ENCODE assay signal across 14 cellular contexts in the genomic region with DNA sequence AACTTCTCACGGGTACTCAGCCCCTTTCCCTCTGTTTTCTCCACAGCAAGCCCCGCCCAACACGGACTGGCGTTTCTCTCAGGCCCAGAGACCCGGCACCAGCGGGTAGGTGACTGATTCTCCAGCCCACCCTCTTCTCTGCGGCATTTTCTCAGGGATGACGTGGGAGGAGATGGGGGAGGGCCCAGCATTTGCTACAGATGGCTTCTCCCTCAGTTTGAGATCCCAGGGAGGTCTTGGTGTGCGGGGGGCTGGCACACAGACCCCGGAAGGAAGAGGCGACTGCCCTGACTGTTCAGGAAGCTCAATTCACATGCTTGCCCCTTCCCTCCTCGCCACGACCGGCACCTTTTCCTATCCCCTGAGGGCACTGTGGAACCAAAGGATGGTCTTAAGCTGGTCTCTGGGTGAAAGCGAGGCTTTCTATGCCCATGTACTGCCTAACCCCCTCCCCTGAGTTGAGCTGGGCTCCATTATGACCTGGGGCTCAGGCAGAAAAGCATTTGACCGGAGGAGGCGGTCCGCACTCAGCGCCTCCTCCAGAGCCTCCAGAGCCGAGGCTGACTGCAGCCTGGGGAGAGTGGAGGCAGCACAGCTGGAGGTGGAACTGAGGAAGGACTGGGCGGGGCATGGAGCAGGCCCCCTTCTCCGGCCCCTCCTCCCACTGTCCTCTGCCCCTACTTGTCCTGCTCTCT. TPM values are rescaled to one million over a fixed set of nuclear protein-coding genes. Genes with fewer than 3 reads are reported as not detected.
DNase-seq lines count a peak whose midpoint lies in the region; ATAC-seq lines count a peak whose summit lies in the region.
"Had no signal": no experiment of that assay in that cellular context is flagged by ENCODE, and none has a peak within 500 bp of the region (broad histone marks: within the 10 kb centered on the region; RNA-seq: fewer than 3 reads in every experiment).

No MANE protein-coding gene starts in this region.

- H3K27ac Mint-ChIP-seq in activated CD8-positive, alpha-beta memory T cell treated with anti-CD3 and anti-CD28 coated beads, Interleukin-2, amount 10 ng/mL, durations not matched to agents 7 days and 5 days = no peak overlapping the region
- H3K27ac Mint-ChIP-seq: dendritic cell treated with granulocyte-macrophage colony-stimulating factor and Interleukin-4, amounts not matched to agents 40 ng/mL and 50 ng/mL, for 4 days had no signal

- H3K36me3 ChIP-seq in iPS DF 6.9 (ENCODE audit: control insufficient read depth, insufficient read depth, low read length) = no peaks in the 10 kb centered on the region; the same call in 1 of the 2 replicates

- no CpG with 5 or more reads among the region's 22 CpGs for WGBS in iPS DF 6.9 (ENCODE audit: insufficient coverage, insufficient read length)

- peaks cover 3% of the 10 kb centered on the region for H3K4me1 Mint-ChIP-seq in activated CD8-positive, alpha-beta memory T cell treated with anti-CD3 and anti-CD28 coated beads, Interleukin-2, amount 10 ng/mL, durations not matched to agents 7 days and 5 days

- peaks cover 2% of the 10 kb centered on the region for H3K36me3 Mint-ChIP-seq in activated CD8-positive, alpha-beta memory T cell treated with anti-CD3 and anti-CD28 coated beads, Interleukin-2, amount 10 ng/mL, durations not matched to agents 7 days and 5 days

- no peaks in the 10 kb centered on the region for H3K9me3 ChIP-seq in iPS DF 6.9 (ENCODE audit: control insufficient read depth, insufficient read depth, low read length)

- peak; percentile 80 for DNase-seq in ELF-1 (ENCODE audit: low read depth, low spot score)
- no peak for DNase-seq in iPS DF 6.9 (ENCODE audit: low read depth, low spot score)
- DNase-seq in posterior cingulate gyrus = peak in 6 of 10 donors; percentile 52 to 93 (median 77)
- DNase-seq in NCI-H82 treated with DMSO at 0.1 percent for 48 hours (lab: John Stamatoyannopoulos, UW; ENCODE audit: unreplicated experiment) = no peak
- DNase-seq in activated CD8-positive, alpha-beta memory T cell treated with anti-CD3 and anti-CD28 coated beads, Interleukin-2, amount 10 ng/mL, durations not matched to agents 7 days and 5 days = no peak
- no peak for DNase-seq in NK-92 (lab: John Stamatoyannopoulos, UW; ENCODE audit: unreplicated experiment)
- no peak for DNase-seq in hepatic stellate cell (ENCODE audit: low spot score)
- DNase-seq: activated gamma-delta T cell treated with Interleukin-2 at 50 U/mL for 16 hours, EL, NCI-H1417 treated with DMSO at 0.1 percent for 48 hours had no signal

- CTCF ChIA-PET in activated CD8-positive, alpha-beta memory T cell treated with anti-CD3 and anti-CD28 coated beads, Interleukin-2, amount 10 ng/mL, durations not matched to agents 7 days and 5 days (lab: Charles Lee) = interaction anchor here (1.5 kb wide), 1 partner anchor 74 kb away, joined by 4 read pairs; a partner anchor contains a TSS

- peaks cover 77% of the 10 kb centered on the region for H3K27me3 Mint-ChIP-seq in activated CD8-positive, alpha-beta memory T cell treated with anti-CD3 and anti-CD28 coated beads, Interleukin-2, amount 10 ng/mL, durations not matched to agents 7 days and 5 days

- peaks cover 17% of the 10 kb centered on the region; the same call in 1 of the 2 replicates for H3K27me3 ChIP-seq in iPS DF 6.9 (ENCODE audit: control insufficient read depth, insufficient read depth, low read length)

- H3K27ac ChIP-seq in angular gyrus (ENCODE audit: low read depth, low read length) (peak overlapping the region; percentile 88), iPS DF 6.9 (ENCODE audit: low read length) (no peak overlapping the region)

- no peak for ATAC-seq in activated CD8-positive, alpha-beta memory T cell treated with anti-CD3 and anti-CD28 coated beads, Interleukin-2, amount 10 ng/mL, durations not matched to agents 7 days and 5 days

- intact Hi-C loops in posterior cingulate gyrus (cut with DNase I) = no loop called here

- no peaks in the 10 kb centered on the region for H3K9me3 Mint-ChIP-seq in activated CD8-positive, alpha-beta memory T cell treated with anti-CD3 and anti-CD28 coated beads, Interleukin-2, amount 10 ng/mL, durations not matched to agents 7 days and 5 days (ENCODE audit: low read depth)
- H3K9me3 Mint-ChIP-seq: dendritic cell treated with granulocyte-macrophage colony-stimulating factor and Interleukin-4, amounts not matched to agents 40 ng/mL and 50 ng/mL, for 4 days had no signal

- peak overlapping the region; percentile 10; the same call in 1 of the 2 replicates for H3K4me3 ChIP-seq in iPS DF 6.9 (ENCODE audit: low read length)

- no peak overlapping the region for H3K4me3 Mint-ChIP-seq in activated CD8-positive, alpha-beta memory T cell treated with anti-CD3 and anti-CD28 coated beads, Interleukin-2, amount 10 ng/mL, durations not matched to agents 7 days and 5 days
- H3K4me3 Mint-ChIP-seq: dendritic cell treated with granulocyte-macrophage colony-stimulating factor and Interleukin-4, amounts not matched to agents 40 ng/mL and 50 ng/mL, for 4 days had no signal

- peaks cover 12% of the 10 kb centered on the region for H3K4me1 ChIP-seq in iPS DF 6.9 (ENCODE audit: control insufficient read depth, insufficient read depth, low read length)

RNA-seq across cellular contexts. Expression of a gene that starts 6.0 kb away (rescaled TPM):
- total RNA-seq in activated CD8-positive, alpha-beta memory T cell treated with anti-CD3 and anti-CD28 coated beads, Interleukin-2, amount 10 ng/mL, durations not matched to agents 7 days and 5 days = not detected
- total RNA-seq: mononuclear cell; T-helper 1 cell treated with Interleukin-12 subunit alpha and Interleukin-12 subunit beta and Interleukin-4 antibody, amounts not matched to agents 30 ng/mL and 1 ng/mL, for 36 hours had no signal

RNA-seq across cellular contexts. Expression of a gene that starts 10.1 kb away (rescaled TPM):
- not detected for total RNA-seq in activated CD8-positive, alpha-beta memory T cell treated with anti-CD3 and anti-CD28 coated beads, Interleukin-2, amount 10 ng/mL, durations not matched to agents 7 days and 5 days
- total RNA-seq: T-helper 1 cell treated with Interleukin-12 subunit alpha and Interleukin-12 subunit beta and Interleukin-4 antibody, amounts not matched to agents 30 ng/mL and 1 ng/mL, for 36 hours had no signal

RNA-seq across cellular contexts. Expression of a gene that starts 19.1 kb away (rescaled TPM):
- total RNA-seq in activated CD8-positive, alpha-beta memory T cell treated with anti-CD3 and anti-CD28 coated beads, Interleukin-2, amount 10 ng/mL, durations not matched to agents 7 days and 5 days = not detected
- total RNA-seq: T-helper 1 cell treated with Interleukin-12 subunit alpha and Interleukin-12 subunit beta and Interleukin-4 antibody, amounts not matched to agents 30 ng/mL and 1 ng/mL, for 36 hours had no signal

Comparison
In these comparisons a context has a peak if more than half of its experiments do, and no peak if none do; other contexts are left out.
1. DNase-seq: peak in ELF-1 (single experiment) and posterior cingulate gyrus (6 of 10); none in iPS DF 6.9 (single experiment), NCI-H82 treated with DMSO at 0.1 percent for 48 hours (single experiment), activated CD8-positive, alpha-beta memory T cell treated with anti-CD3 and anti-CD28 coated beads, Interleukin-2, amount 10 ng/mL, durations not matched to agents 7 days and 5 days (single experiment), NK-92 (single experiment) and hepatic stellate cell (single experiment).